1 cellular context compared by ENCODE assay signal in the genomic region with DNA sequence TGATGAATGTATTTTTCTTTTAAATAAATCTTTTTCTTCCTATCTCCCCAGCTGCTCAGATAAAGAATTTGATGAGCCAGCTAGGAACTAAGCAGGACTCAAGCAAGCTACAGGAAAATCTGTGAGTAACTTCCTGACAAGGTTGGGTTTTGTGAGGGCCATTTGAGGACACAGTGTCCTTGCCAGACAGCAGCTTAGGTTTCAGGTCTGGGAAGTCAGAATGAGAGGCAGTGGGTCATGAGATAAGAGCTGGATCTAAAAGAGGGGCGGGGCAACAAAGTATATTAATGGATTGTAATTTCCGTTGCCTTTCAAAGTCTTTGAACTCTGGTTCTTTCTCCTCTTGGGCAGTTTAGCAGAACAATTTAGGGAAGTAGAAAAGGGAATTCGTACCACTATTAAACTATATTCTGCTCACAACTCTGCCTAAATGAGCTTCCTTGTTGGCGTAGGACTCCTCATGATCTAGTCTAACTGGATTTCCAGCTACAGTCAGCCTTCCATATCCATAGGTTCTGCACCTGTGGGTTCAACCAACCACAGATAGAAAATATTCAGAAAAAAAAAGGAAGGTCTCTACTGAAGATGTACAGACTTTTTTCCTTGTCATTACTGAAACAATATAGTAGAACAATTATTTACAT.
A peak's percentile ranks its signal among the peaks of the same experiment; 100 is the strongest.
TF ChIP-seq lines count a peak whose summit lies in the region.

No MANE protein-coding gene starts in this region.

TF ChIP-seq in K562, 482 proteins besides CTCF, POLR2A, EP300 and RAD21 (continues in another document):
- TF ChIP-seq ATF7 (IDR thresholded peaks at IDR 0.05) (0 out of 2 replicates have a peak, but pooled peaks have one; percentile 34), SP1 (CRISPR knock-in tag; IDR thresholded peaks at IDR 0.05) (no peak), NCOA1 (IDR thresholded peaks at IDR 0.05; ENCODE audit: low read depth) (peak; percentile 70), TAF15 (IDR thresholded peaks at IDR 0.05; ENCODE audit: low read depth, low read length) (no peak), WHSC1 (IDR thresholded peaks at IDR 0.05; ENCODE audit: low read length) (no peak), HNRNPH1 (optimal IDR thresholded peaks at IDR 0.05; ENCODE audit: low read depth, low read length) (no peak), TGIF2 (CRISPR knock-in tag; IDR thresholded peaks at IDR 0.05) (no peak), GATAD2A (IDR thresholded peaks at IDR 0.05) (no peak), SUPT5H (IDR thresholded peaks at IDR 0.05) (no peak), NFATC3 (IDR thresholded peaks at IDR 0.05) (no peak), POLR2AphosphoS2 (IDR thresholded peaks at IDR 0.05; ENCODE audit: low read length) (no peak), FUS (optimal IDR thresholded peaks at IDR 0.05; ENCODE audit: low read depth, low read length) (no peak), ZSCAN32 (CRISPR knock-in tag; IDR thresholded peaks at IDR 0.05) (no peak), PTBP1 (IDR thresholded peaks at IDR 0.05; ENCODE audit: low read depth, low read length) (no peak), SMAD4 (CRISPR knock-in tag; conservative IDR thresholded peaks at IDR 0.05) (peak; percentile 59), ZNF143 (CRISPR knock-in tag; IDR thresholded peaks at IDR 0.05) (no peak), ZBTB12 (CRISPR knock-in tag; IDR thresholded peaks at IDR 0.05) (no peak), ZNF778 (CRISPR knock-in tag; IDR thresholded peaks at IDR 0.05) (no peak), ZNF655 (CRISPR knock-in tag; IDR thresholded peaks at IDR 0.05) (no peak), POLR2AphosphoS5 (IDR thresholded peaks at IDR 0.05; ENCODE audit: control insufficient read depth, insufficient read depth, low read depth, low read length) (no peak), ILK (tag; IDR thresholded peaks at IDR 0.05; ENCODE audit: borderline replicate concordance, low read depth) (no peak), ZNF174 (CRISPR knock-in tag; IDR thresholded peaks at IDR 0.05) (no peak), SREBF2 (CRISPR knock-in tag; IDR thresholded peaks at IDR 0.05) (no peak), RCOR1 (IDR thresholded peaks at IDR 0.05; ENCODE audit: borderline replicate concordance in 1 of 2, low read depth in 2 of 2, low read length in 2 of 2) (peak in 1 of 2 experiments; percentile 82; a peak in 2 of 4 replicates), CAMTA2 (CRISPR knock-in tag; conservative IDR thresholded peaks at IDR 0.05) (no peak), SIN3A (IDR thresholded peaks at IDR 0.05; ENCODE audit: borderline replicate concordance in 2 of 2, control insufficient read depth in 1 of 2, low read depth in 2 of 2, low read length in 2 of 2) (no peak), RBM17 (IDR thresholded peaks at IDR 0.05; ENCODE audit: borderline replicate concordance, low read depth, low read length) (no peak), ZNF408 (CRISPR knock-in tag; IDR thresholded peaks at IDR 0.05; ENCODE audit: low read depth) (no peak), ESRRA (IDR thresholded peaks at IDR 0.05; ENCODE audit: borderline replicate concordance, low read depth) (peak; percentile 94), DEAF1 (CRISPR knock-in tag; IDR thresholded peaks at IDR 0.05) (no peak), NR2C2 (CRISPR knock-in tag; IDR thresholded peaks at IDR 0.05) (no peak), NR2C2 (tag; IDR thresholded peaks at IDR 0.05) (no peak), ARID1B (IDR thresholded peaks at IDR 0.05) (peak; percentile 57; the same call in 1 of the 2 replicates), CXXC5 (CRISPR knock-in tag; IDR thresholded peaks at IDR 0.05) (no peak), CBFA2T3 (IDR thresholded peaks at IDR 0.05) (peak; percentile 58), ZBED1 (IDR thresholded peaks at IDR 0.05) (no peak), ZBTB17 (CRISPR knock-in tag; IDR thresholded peaks at IDR 0.05) (no peak), HDAC2 (IDR thresholded peaks at IDR 0.05) (no peak), FOXM1 (IDR thresholded peaks at IDR 0.05; ENCODE audit: low read depth) (peak; percentile 24; the same call in 1 of the 2 replicates), FOXM1 (CRISPR knock-in tag; IDR thresholded peaks at IDR 0.05; ENCODE audit: low read depth) (no peak), SMARCC2 (IDR thresholded peaks at IDR 0.05; ENCODE audit: low read depth) (no peak), EWSR1 (IDR thresholded peaks at IDR 0.05; ENCODE audit: borderline replicate concordance, low read depth, partially characterized antibody) (no peak), NFIX (CRISPR knock-in tag; IDR thresholded peaks at IDR 0.05; ENCODE audit: low read depth) (no peak)
- TF ChIP-seq, protein P1, sequence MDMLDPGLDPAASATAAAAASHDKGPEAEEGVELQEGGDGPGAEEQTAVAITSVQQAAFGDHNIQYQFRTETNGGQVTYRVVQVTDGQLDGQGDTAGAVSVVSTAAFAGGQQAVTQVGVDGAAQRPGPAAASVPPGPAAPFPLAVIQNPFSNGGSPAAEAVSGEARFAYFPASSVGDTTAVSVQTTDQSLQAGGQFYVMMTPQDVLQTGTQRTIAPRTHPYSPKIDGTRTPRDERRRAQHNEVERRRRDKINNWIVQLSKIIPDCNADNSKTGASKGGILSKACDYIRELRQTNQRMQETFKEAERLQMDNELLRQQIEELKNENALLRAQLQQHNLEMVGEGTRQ (CRISPR knock-in tag; IDR thresholded peaks at IDR 0.05): no peak
- TF ChIP-seq, protein P2, sequence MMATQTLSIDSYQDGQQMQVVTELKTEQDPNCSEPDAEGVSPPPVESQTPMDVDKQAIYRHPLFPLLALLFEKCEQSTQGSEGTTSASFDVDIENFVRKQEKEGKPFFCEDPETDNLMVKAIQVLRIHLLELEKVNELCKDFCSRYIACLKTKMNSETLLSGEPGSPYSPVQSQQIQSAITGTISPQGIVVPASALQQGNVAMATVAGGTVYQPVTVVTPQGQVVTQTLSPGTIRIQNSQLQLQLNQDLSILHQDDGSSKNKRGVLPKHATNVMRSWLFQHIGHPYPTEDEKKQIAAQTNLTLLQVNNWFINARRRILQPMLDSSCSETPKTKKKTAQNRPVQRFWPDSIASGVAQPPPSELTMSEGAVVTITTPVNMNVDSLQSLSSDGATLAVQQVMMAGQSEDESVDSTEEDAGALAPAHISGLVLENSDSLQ (IDR thresholded peaks at IDR 0.05): peak; percentile 65
- TF ChIP-seq, protein P3, sequence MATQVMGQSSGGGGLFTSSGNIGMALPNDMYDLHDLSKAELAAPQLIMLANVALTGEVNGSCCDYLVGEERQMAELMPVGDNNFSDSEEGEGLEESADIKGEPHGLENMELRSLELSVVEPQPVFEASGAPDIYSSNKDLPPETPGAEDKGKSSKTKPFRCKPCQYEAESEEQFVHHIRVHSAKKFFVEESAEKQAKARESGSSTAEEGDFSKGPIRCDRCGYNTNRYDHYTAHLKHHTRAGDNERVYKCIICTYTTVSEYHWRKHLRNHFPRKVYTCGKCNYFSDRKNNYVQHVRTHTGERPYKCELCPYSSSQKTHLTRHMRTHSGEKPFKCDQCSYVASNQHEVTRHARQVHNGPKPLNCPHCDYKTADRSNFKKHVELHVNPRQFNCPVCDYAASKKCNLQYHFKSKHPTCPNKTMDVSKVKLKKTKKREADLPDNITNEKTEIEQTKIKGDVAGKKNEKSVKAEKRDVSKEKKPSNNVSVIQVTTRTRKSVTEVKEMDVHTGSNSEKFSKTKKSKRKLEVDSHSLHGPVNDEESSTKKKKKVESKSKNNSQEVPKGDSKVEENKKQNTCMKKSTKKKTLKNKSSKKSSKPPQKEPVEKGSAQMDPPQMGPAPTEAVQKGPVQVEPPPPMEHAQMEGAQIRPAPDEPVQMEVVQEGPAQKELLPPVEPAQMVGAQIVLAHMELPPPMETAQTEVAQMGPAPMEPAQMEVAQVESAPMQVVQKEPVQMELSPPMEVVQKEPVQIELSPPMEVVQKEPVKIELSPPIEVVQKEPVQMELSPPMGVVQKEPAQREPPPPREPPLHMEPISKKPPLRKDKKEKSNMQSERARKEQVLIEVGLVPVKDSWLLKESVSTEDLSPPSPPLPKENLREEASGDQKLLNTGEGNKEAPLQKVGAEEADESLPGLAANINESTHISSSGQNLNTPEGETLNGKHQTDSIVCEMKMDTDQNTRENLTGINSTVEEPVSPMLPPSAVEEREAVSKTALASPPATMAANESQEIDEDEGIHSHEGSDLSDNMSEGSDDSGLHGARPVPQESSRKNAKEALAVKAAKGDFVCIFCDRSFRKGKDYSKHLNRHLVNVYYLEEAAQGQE (CRISPR knock-in tag; IDR thresholded peaks at IDR 0.05; ENCODE audit: low read depth): no peak
- TF ChIP-seq, protein P4, sequence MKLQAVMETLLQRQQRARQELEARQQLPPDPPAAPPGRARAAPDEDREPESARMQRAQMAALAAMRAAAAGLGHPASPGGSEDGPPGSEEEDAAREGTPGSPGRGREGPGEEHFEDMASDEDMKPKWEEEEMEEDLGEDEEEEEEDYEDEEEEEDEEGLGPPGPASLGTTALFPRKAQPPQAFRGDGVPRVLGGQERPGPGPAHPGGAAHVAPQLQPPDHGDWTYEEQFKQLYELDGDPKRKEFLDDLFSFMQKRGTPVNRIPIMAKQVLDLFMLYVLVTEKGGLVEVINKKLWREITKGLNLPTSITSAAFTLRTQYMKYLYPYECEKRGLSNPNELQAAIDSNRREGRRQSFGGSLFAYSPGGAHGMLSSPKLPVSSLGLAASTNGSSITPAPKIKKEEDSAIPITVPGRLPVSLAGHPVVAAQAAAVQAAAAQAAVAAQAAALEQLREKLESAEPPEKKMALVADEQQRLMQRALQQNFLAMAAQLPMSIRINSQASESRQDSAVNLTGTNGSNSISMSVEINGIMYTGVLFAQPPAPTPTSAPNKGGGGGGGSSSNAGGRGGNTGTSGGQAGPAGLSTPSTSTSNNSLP (IDR thresholded peaks at IDR 0.05; ENCODE audit: borderline replicate concordance, low read depth, low read length): 0 out of 2 replicates have a peak, but pooled peaks have one; percentile 37
- TF ChIP-seq, protein P5, sequence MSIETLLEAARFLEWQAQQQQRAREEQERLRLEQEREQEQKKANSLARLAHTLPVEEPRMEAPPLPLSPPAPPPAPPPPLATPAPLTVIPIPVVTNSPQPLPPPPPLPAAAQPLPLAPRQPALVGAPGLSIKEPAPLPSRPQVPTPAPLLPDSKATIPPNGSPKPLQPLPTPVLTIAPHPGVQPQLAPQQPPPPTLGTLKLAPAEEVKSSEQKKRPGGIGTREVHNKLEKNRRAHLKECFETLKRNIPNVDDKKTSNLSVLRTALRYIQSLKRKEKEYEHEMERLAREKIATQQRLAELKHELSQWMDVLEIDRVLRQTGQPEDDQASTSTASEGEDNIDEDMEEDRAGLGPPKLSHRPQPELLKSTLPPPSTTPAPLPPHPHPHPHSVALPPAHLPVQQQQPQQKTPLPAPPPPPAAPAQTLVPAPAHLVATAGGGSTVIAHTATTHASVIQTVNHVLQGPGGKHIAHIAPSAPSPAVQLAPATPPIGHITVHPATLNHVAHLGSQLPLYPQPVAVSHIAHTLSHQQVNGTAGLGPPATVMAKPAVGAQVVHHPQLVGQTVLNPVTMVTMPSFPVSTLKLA (conservative IDR thresholded peaks at IDR 0.05): no peak
- TF ChIP-seq, protein P6, sequence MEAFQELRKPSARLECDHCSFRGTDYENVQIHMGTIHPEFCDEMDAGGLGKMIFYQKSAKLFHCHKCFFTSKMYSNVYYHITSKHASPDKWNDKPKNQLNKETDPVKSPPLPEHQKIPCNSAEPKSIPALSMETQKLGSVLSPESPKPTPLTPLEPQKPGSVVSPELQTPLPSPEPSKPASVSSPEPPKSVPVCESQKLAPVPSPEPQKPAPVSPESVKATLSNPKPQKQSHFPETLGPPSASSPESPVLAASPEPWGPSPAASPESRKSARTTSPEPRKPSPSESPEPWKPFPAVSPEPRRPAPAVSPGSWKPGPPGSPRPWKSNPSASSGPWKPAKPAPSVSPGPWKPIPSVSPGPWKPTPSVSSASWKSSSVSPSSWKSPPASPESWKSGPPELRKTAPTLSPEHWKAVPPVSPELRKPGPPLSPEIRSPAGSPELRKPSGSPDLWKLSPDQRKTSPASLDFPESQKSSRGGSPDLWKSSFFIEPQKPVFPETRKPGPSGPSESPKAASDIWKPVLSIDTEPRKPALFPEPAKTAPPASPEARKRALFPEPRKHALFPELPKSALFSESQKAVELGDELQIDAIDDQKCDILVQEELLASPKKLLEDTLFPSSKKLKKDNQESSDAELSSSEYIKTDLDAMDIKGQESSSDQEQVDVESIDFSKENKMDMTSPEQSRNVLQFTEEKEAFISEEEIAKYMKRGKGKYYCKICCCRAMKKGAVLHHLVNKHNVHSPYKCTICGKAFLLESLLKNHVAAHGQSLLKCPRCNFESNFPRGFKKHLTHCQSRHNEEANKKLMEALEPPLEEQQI (IDR thresholded peaks at IDR 0.05): no peak
